In the genomic region with DNA sequence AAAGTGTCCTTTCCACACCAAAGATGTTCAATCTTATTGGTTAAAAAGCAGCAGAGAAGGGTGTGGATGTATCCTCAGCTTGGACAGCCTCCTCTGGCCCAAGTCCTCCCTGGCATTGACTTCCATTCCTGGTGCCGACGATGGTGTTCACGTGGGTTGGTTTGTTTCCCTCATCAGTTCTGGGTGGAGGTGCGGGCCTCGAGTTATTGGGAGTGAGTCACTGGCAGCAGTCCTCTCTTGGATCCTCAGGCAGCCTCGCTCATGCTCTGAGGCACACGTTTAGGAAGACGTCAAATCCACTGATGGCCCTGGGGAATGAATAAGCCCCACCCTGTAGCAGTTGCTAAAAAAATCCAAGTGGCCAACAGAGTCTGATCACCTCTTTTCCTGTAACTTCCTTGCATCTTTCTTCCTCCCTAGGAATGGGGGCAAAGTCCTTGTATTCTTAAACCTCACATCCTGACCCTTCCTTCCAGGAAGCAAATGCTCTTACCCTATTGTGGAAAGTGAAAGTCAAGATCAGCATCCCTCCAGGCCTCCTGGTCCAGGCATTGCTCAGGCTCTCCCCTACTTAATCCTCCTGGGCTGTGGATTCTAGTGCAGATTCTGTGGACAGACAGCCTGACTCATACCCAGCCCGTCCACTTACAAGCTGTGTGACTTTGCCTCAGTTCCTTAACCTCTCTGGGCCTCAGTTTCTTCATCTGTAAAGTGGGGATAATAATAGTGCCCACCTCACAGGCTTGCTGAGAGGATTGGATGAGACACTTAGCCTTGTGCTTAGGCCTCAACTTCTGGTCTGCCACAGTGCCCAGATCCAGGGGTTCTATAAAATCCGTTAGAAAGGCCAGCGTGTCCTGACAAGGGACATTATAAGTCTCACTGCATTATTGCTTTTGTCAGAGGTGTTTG, we compare ENCODE assay signal across 12 cellular contexts.
A peak's percentile ranks its signal among the peaks of the same experiment; 100 is the strongest.
DNase-seq lines count a peak whose midpoint lies in the region; ATAC-seq and TF ChIP-seq lines count a peak whose summit lies in the region.
"Had no signal": no experiment of that assay in that cellular context is flagged by ENCODE, and none has a peak within 500 bp of the region (broad histone marks: within the 10 kb centered on the region; RNA-seq: fewer than 3 reads in every experiment).

No MANE protein-coding gene starts in this region.

- no peak overlapping the region for H3K4me3 ChIP-seq in adrenal gland
- H3K4me3 ChIP-seq in gastrocnemius medialis = no peak overlapping the region

- TF ChIP-seq CTCF in adrenal gland (IDR thresholded peaks at IDR 0.05) (no peak), gastrocnemius medialis (IDR thresholded peaks at IDR 0.05 in 4 of 5, conservative IDR thresholded peaks at IDR 0.05 in 1 of 5) (no peak)

- H3K9me3 Mint-ChIP-seq in activated naive CD8-positive, alpha-beta T cell treated with anti-CD3 and anti-CD28 coated beads, Interleukin-2, amount 50 U/mL, for 24 hours = no peaks in the 10 kb centered on the region

- no peak overlapping the region for H3K4me3 Mint-ChIP-seq in activated naive CD8-positive, alpha-beta T cell treated with anti-CD3 and anti-CD28 coated beads, Interleukin-2, amount 50 U/mL, for 24 hours

- H3K36me3 ChIP-seq in adrenal gland (replicated peaks in 1 of 2) (no peaks in the 10 kb centered on the region), gastrocnemius medialis (no peaks in the 10 kb centered on the region)

- no peaks in the 10 kb centered on the region for H3K9me3 ChIP-seq in adrenal gland (replicated peaks in 1 of 3)
- H3K9me3 ChIP-seq in gastrocnemius medialis = no peaks in the 10 kb centered on the region
- H3K9me3 ChIP-seq: Caco-2 had no signal

- H3K27me3 Mint-ChIP-seq in activated naive CD8-positive, alpha-beta T cell treated with anti-CD3 and anti-CD28 coated beads, Interleukin-2, amount 50 U/mL, for 24 hours = no peaks in the 10 kb centered on the region

- intact Hi-C loops in adrenal gland (cut with DNase I) = no loop called here
- intact Hi-C loops in left cardiac atrium (cut with DNase I) = no loop called here
- intact Hi-C loops in gastrocnemius medialis (cut with DNase I; ENCODE audit: low total_unique reads) = no loop called here

- H3K4me1 ChIP-seq in adrenal gland (replicated peaks in 1 of 2) = no peaks in the 10 kb centered on the region
- no peaks in the 10 kb centered on the region for H3K4me1 ChIP-seq in gastrocnemius medialis

- in situ Hi-C loops in gastrocnemius medialis (cut with MboI; ENCODE audit: low sequenced_read_pairs in 4 of 4) = no loop called here

- TF ChIP-seq POLR2A in adrenal gland (IDR thresholded peaks at IDR 0.05) = no peak
- TF ChIP-seq POLR2A in gastrocnemius medialis (IDR thresholded peaks at IDR 0.05) = no peak

- no peaks in the 10 kb centered on the region for H3K36me3 Mint-ChIP-seq in activated naive CD8-positive, alpha-beta T cell treated with anti-CD3 and anti-CD28 coated beads, Interleukin-2, amount 50 U/mL, for 24 hours (ENCODE audit: low read depth)

- H3K27ac Mint-ChIP-seq in activated naive CD8-positive, alpha-beta T cell treated with anti-CD3 and anti-CD28 coated beads, Interleukin-2, amount 50 U/mL, for 24 hours = no peak overlapping the region

- DNase-seq in ELF-1 (ENCODE audit: low read depth, low spot score) (peak; percentile 64), adrenal gland (peak in 6 of 7 donors; percentile 35 to 69 (median 62)), left cardiac atrium (peak; percentile 63), gastrocnemius medialis (peak in 1 of 2 donors; percentile 71), COLO668 (lab: John Stamatoyannopoulos, UW; ENCODE audit: unreplicated experiment) (no peak)
- DNase-seq in activated T-cell treated with anti-CD3 and anti-CD28 coated beads, Interleukin-2, amount 50 U/mL, for 1 hour = no peak
- no peak for DNase-seq in activated naive CD8-positive, alpha-beta T cell treated with anti-CD3 and anti-CD28 coated beads, Interleukin-2, amount 50 U/mL, for 24 hours
- DNase-seq: activated CD4-positive, CD25-positive, alpha-beta regulatory T cell treated with anti-CD3 and anti-CD28 coated beads, Interleukin-2, amount 50 U/mL, for 72 hours; Caco-2; SIG-M5 had no signal

- WGBS in adrenal gland, 4 donors = 68 to 85% (median 72%) methylated on average over 11 of the region's 11 CpGs

- H3K27ac ChIP-seq in adrenal gland = no peak overlapping the region
- peak overlapping the region; percentile 9 to 58 (median 36) for H3K27ac ChIP-seq in gastrocnemius medialis
- H3K27ac ChIP-seq: parathyroid adenoma had no signal

- ATAC-seq in left cardiac atrium (peak; percentile 68 to 92), gastrocnemius medialis (peak; percentile 50 to 95), HG03135 (IDR thresholded peaks at IDR 0.05; ENCODE audit: unreplicated experiment) (no peak)
- no peak for ATAC-seq in activated naive CD8-positive, alpha-beta T cell treated with anti-CD3 and anti-CD28 coated beads, Interleukin-2, amount 50 U/mL, for 24 hours

- no peaks in the 10 kb centered on the region for H3K4me1 Mint-ChIP-seq in activated naive CD8-positive, alpha-beta T cell treated with anti-CD3 and anti-CD28 coated beads, Interleukin-2, amount 50 U/mL, for 24 hours

- no peaks in the 10 kb centered on the region for H3K27me3 ChIP-seq in adrenal gland
- no peaks in the 10 kb centered on the region for H3K27me3 ChIP-seq in gastrocnemius medialis

Comparison
In these comparisons a context has a peak if more than half of its experiments do, and no peak if none do; other contexts are left out.
1. DNase-seq: peak in ELF-1 (single experiment), adrenal gland (6 of 7) and left cardiac atrium (single experiment); none in activated T-cell treated with anti-CD3 and anti-CD28 coated beads, Interleukin-2, amount 50 U/mL, for 1 hour (single experiment), activated naive CD8-positive, alpha-beta T cell treated with anti-CD3 and anti-CD28 coated beads, Interleukin-2, amount 50 U/mL, for 24 hours (single experiment) and COLO668 (single experiment).
2. H3K27ac ChIP-seq: peak in gastrocnemius medialis (4 of 4); none in adrenal gland (0 of 5).
3. ATAC-seq: peak in left cardiac atrium (2 of 2) and gastrocnemius medialis (2 of 2); none in HG03135 (single experiment) and activated naive CD8-positive, alpha-beta T cell treated with anti-CD3 and anti-CD28 coated beads, Interleukin-2, amount 50 U/mL, for 24 hours (single experiment).